In the genomic region with DNA sequence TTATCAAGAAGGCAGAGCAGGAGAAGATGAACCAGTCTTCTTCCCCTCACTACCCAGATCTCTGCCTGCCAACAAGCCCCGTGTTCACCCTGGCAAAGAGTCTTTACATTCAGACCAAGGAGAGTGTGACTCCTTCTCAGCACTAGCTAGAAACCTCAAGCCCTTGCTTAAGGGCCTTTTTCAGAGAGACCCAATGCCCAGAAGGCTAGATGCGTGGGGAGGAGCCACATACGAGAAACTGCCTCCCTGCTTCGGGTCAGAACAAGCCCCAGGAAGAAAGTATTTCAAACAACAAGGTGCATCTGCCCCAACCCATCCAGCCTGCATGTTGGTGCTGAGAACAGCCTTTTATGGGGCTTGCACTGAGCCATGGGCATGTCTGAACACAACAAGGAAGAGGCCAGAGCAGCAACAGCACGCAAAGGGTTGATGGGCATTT, we compare ENCODE assay signal across 1 cellular context.
TF ChIP-seq lines count a peak whose summit lies in the region.

No MANE protein-coding gene starts in this region.

TF ChIP-seq in H1, 55 proteins besides CTCF, POLR2A, EP300 and RAD21:
- TF ChIP-seq TBP (IDR thresholded peaks at IDR 0.05; ENCODE audit: low read depth, low read length) (no peak), POLR2AphosphoS5 (IDR thresholded peaks at IDR 0.05; ENCODE audit: low read depth, low read length) (no peak), SP1 (IDR thresholded peaks at IDR 0.05; ENCODE audit: low read depth, low read length) (no peak), SP2 (IDR thresholded peaks at IDR 0.05; ENCODE audit: low read length) (no peak)
